ENCODE assay signal across 11 cellular contexts in genomic region chr20:25220021-25220730, GRCh38. TPM values are rescaled to one million over a fixed set of nuclear protein-coding genes. Genes with fewer than 3 reads are reported as not detected.
DNase-seq lines count a peak whose midpoint lies in the region; ATAC-seq and TF ChIP-seq lines count a peak whose summit lies in the region.
"Had no signal": no experiment of that assay in that cellular context is flagged by ENCODE, and none has a peak within 500 bp of the region (broad histone marks: within the 10 kb centered on the region; RNA-seq: fewer than 3 reads in every experiment).

No MANE protein-coding gene starts in this region.

- H3K27ac ChIP-seq in C4-2B, result peak overlapping the region; percentile 62
- H3K27ac ChIP-seq in WERI-Rb-1, result no peak overlapping the region
- H3K27ac ChIP-seq: KMS-11 had no signal

- no peak for ATAC-seq in HG02623 (IDR thresholded peaks at IDR 0.05; ENCODE audit: unreplicated experiment)
- ATAC-seq in HG02759 (IDR thresholded peaks at IDR 0.05; ENCODE audit: unreplicated experiment), result no peak

- peaks cover 53% of the 10 kb centered on the region for H3K36me3 ChIP-seq in WERI-Rb-1

- DNase-seq in WERI-Rb-1, result no peak
- peak; percentile 59 for DNase-seq in mesenteric fat pad (ENCODE audit: low spot score)
- no peak for DNase-seq in central memory CD4-positive, alpha-beta T cell
- no peak for DNase-seq in NCI-H1105 treated with DMSO at 0.1 percent for 48 hours (lab: John Stamatoyannopoulos, UW)
- DNase-seq: SHP77 had no signal

- H3K27me3 ChIP-seq in WERI-Rb-1 (ENCODE audit: insufficient read depth, low read depth, severe bottlenecking), result no peaks in the 10 kb centered on the region

- no peak overlapping the region for H3K4me3 ChIP-seq in WERI-Rb-1 (ENCODE audit: low read depth, low read length)
- H3K4me3 ChIP-seq: lung had no signal

- no peaks in the 10 kb centered on the region for H3K9me3 ChIP-seq in WERI-Rb-1 (ENCODE audit: severe bottlenecking)

- no peak for TF ChIP-seq CTCF in C4-2B (conservative IDR thresholded peaks at IDR 0.05)
- peak; percentile 51 for TF ChIP-seq CTCF in GM12874 (IDR thresholded peaks at IDR 0.05; ENCODE audit: insufficient read depth, low read depth, low read length)
- peak; percentile 57 for TF ChIP-seq CTCF in WERI-Rb-1 (IDR thresholded peaks at IDR 0.05; ENCODE audit: low read depth, low read length)

RNA-seq across cellular contexts. Expression of gene ENTPD6, which starts 24.7 kb away (rescaled TPM):
- total RNA-seq in mesenteric fat pad, result 54.3 TPM

RNA-seq across cellular contexts. Expression of gene PYGB, which starts 27.7 kb away (rescaled TPM):
- 121 TPM for total RNA-seq in mesenteric fat pad
